1 cellular context compared by ENCODE assay signal in genomic region chr22:37270928-37271650, GRCh38.
TF ChIP-seq lines count a peak whose summit lies in the region.

No MANE protein-coding gene starts in this region.

TF ChIP-seq in endothelial cell of umbilical vein, 7 proteins besides CTCF, POLR2A, EP300 and RAD21 (continued from another document):
- no peak for TF ChIP-seq JUN (IDR thresholded peaks at IDR 0.05; ENCODE audit: borderline replicate concordance, insufficient read depth, insufficient read length, low read depth)
